14 cellular contexts compared by ENCODE assay signal in the genomic region with DNA sequence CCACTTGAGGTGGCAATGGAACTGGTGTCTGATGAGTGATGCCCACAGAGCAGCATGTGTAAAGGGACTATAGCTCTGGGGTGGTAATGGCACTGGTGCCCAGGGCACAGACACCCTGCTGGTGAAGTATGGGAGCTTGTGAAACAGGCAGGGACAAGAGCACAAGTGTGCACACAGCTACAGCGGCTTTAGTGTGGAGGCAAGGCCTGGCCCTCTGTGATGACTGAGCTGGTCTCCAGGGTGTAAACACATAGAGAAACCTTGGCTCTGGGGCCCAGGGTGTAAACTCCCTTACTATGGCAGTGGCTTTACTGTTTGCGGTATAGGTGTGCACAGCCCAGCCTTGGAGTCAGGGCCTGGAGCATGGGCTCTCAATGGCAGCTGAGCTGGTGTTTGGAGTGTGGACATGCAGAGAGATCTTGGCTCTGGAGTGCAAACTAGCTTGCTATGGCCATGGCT. TPM values are rescaled to one million over a fixed set of nuclear protein-coding genes. Genes with fewer than 3 reads are reported as not detected.
DNase-seq lines count a peak whose midpoint lies in the region; ATAC-seq and TF ChIP-seq lines count a peak whose summit lies in the region.
"Had no signal": no experiment of that assay in that cellular context is flagged by ENCODE, and none has a peak within 500 bp of the region (broad histone marks: within the 10 kb centered on the region; RNA-seq: fewer than 3 reads in every experiment).

No MANE protein-coding gene starts in this region.

- H2AK5ac ChIP-seq in H9 (ENCODE audit: insufficient read length, low read length): no peak overlapping the region

- no peaks in the 10 kb centered on the region for H3K9me3 Mint-ChIP-seq in CD8-positive, alpha-beta memory T cell
- no peaks in the 10 kb centered on the region; a peak in 1 of 5 replicates for H3K9me3 Mint-ChIP-seq in H9
- H3K9me3 Mint-ChIP-seq in activated T-helper 1 cell treated with anti-CD3 and anti-CD28 coated beads, Interleukin-12 subunit alpha, Interleukin-12 subunit beta, Interleukin-2, Interleukin-4 antibody, amounts not matched to agents 30 ng/mL and 10 ng/mL and 1 ng/mL, durations not matched to agents 14 hours and 24 hours and 36 hours: peaks cover 2% of the 10 kb centered on the region
- H3K9me3 Mint-ChIP-seq in naive thymus-derived CD4-positive, alpha-beta T cell: peaks cover 0 to 3% (median 0%) of the 10 kb centered on the region in 11 donors
- H3K9me3 Mint-ChIP-seq: activated B cell treated with CpG ODN at 0.5 μM for 24 hours had no signal

- H3K14ac ChIP-seq in H9 (ENCODE audit: insufficient read depth, low read length): no peak overlapping the region

- H3K23ac ChIP-seq in H9 (ENCODE audit: insufficient read length, low read depth, low read length): no peak overlapping the region

- intact Hi-C loops in activated T-helper 1 cell treated with anti-CD3 and anti-CD28 coated beads, Interleukin-12 subunit alpha, Interleukin-12 subunit beta, Interleukin-2, Interleukin-4 antibody, amounts not matched to agents 30 ng/mL and 10 ng/mL and 1 ng/mL, durations not matched to agents 14 hours and 24 hours and 36 hours (cut with micrococcal nuclease): loop anchor here (5.0 kb wide), 1 partner anchor 274 kb away; no protein-coding TSS in a partner anchor
- intact Hi-C loops in naive thymus-derived CD4-positive, alpha-beta T cell (cut with micrococcal nuclease): no loop called here

- no peaks in the 10 kb centered on the region for H3K27me3 Mint-ChIP-seq in CD8-positive, alpha-beta memory T cell
- H3K27me3 Mint-ChIP-seq in H9 (ENCODE audit: low read depth): no peaks in the 10 kb centered on the region
- no peaks in the 10 kb centered on the region for H3K27me3 Mint-ChIP-seq in activated T-helper 1 cell treated with anti-CD3 and anti-CD28 coated beads, Interleukin-12 subunit alpha, Interleukin-12 subunit beta, Interleukin-2, Interleukin-4 antibody, amounts not matched to agents 30 ng/mL and 10 ng/mL and 1 ng/mL, durations not matched to agents 14 hours and 24 hours and 36 hours (ENCODE audit: insufficient read depth)
- no peaks in the 10 kb centered on the region for H3K27me3 Mint-ChIP-seq in naive thymus-derived CD4-positive, alpha-beta T cell
- H3K27me3 Mint-ChIP-seq: activated B cell treated with CpG ODN at 0.5 μM for 24 hours had no signal

- H4K20me1 ChIP-seq in H9 (ENCODE audit: control insufficient read depth, insufficient read depth, insufficient read length) (no peaks in the 10 kb centered on the region), MM.1S (ENCODE audit: insufficient read depth, low read length) (no peaks in the 10 kb centered on the region)

- peaks cover 28 to 45% (median 37%) of the 10 kb centered on the region in 3 donors for H3K4me1 Mint-ChIP-seq in CD8-positive, alpha-beta memory T cell
- peaks cover 0 to 6% of the 10 kb centered on the region in 2 experiments; a peak in 2 of 4 replicates for H3K4me1 Mint-ChIP-seq in H9
- peaks cover 59% of the 10 kb centered on the region for H3K4me1 Mint-ChIP-seq in activated T-helper 1 cell treated with anti-CD3 and anti-CD28 coated beads, Interleukin-12 subunit alpha, Interleukin-12 subunit beta, Interleukin-2, Interleukin-4 antibody, amounts not matched to agents 30 ng/mL and 10 ng/mL and 1 ng/mL, durations not matched to agents 14 hours and 24 hours and 36 hours (ENCODE audit: low read depth)
- peaks cover 17 to 62% (median 54%) of the 10 kb centered on the region in 7 donors for H3K4me1 Mint-ChIP-seq in naive thymus-derived CD4-positive, alpha-beta T cell

- no peak overlapping the region for H3K4me3 ChIP-seq in CD8-positive, alpha-beta memory T cell (ENCODE audit: low read length)
- H3K4me3 ChIP-seq in naive thymus-derived CD4-positive, alpha-beta T cell (ENCODE audit: low read length): no peak overlapping the region
- H3K4me3 ChIP-seq in MM.1S (ENCODE audit: low read length): no peak overlapping the region
- H3K4me3 ChIP-seq: dorsolateral prefrontal cortex, thyroid gland had no signal

- H2BK15ac ChIP-seq in H9 (ENCODE audit: low read depth, low read length): no peak overlapping the region

- H3K18ac ChIP-seq in H9 (ENCODE audit: insufficient read length, low read depth, low read length): no peak overlapping the region

- H3T11ph ChIP-seq in H9 (ENCODE audit: low read length): no peak overlapping the region

- H3K27ac Mint-ChIP-seq in CD8-positive, alpha-beta memory T cell: peak overlapping the region in 7 of 8 donors; percentile 10 to 81 (median 35)
- peak overlapping the region; percentile 1 to 41 (median 32); a peak in 3 of 7 replicates for H3K27ac Mint-ChIP-seq in H9
- H3K27ac Mint-ChIP-seq in activated T-helper 1 cell treated with anti-CD3 and anti-CD28 coated beads, Interleukin-12 subunit alpha, Interleukin-12 subunit beta, Interleukin-2, Interleukin-4 antibody, amounts not matched to agents 30 ng/mL and 10 ng/mL and 1 ng/mL, durations not matched to agents 14 hours and 24 hours and 36 hours: peak overlapping the region; percentile 65
- H3K27ac Mint-ChIP-seq in naive thymus-derived CD4-positive, alpha-beta T cell: peak overlapping the region; percentile 49 to 91 (median 78)
- H3K27ac Mint-ChIP-seq: activated B cell treated with CpG ODN at 0.5 μM for 24 hours had no signal

- no peaks in the 10 kb centered on the region for H3F3A ChIP-seq in MM.1S (ENCODE audit: insufficient read depth, low read length)

- no CpG with 5 or more reads among the region's 2 CpGs for WGBS in H9 (ENCODE audit: extremely low coverage, insufficient read length, low lambda C conversion rate)

- H4K91ac ChIP-seq in H9 (ENCODE audit: insufficient read length, low read depth, low read length): no peak overlapping the region

- no peaks in the 10 kb centered on the region for H3K9me2 ChIP-seq in MM.1S (replicated peaks; ENCODE audit: insufficient read depth, low read length)

- H2AFZ ChIP-seq in H9 (ENCODE audit: low read length) (no peak overlapping the region), MM.1S (ENCODE audit: low read length) (no peak overlapping the region)

- POLR2A ChIA-PET in CD8-positive, alpha-beta memory T cell (lab: Charles Lee): interaction anchor here (0.5 kb wide), 1 partner anchor 13 kb away, joined by 4 read pairs; no protein-coding TSS in a partner anchor
- POLR2A ChIA-PET in naive thymus-derived CD4-positive, alpha-beta T cell (lab: Charles Lee): interaction anchor here (0.6 to 5.5 kb wide), 5 partner anchors 12 to 79 kb away, joined by 3 to 33 read pairs (median 5); partner anchors contain the start of gene TMEM123

- H3K9ac ChIP-seq in H9 (ENCODE audit: extremely low read depth, insufficient read length, low read length) (no peak overlapping the region), MM.1S (ENCODE audit: low read length) (no peak overlapping the region)

- no peaks in the 10 kb centered on the region for H3K9me3 ChIP-seq in CD8-positive, alpha-beta memory T cell (ENCODE audit: low read length)
- H3K9me3 ChIP-seq in H9 (ENCODE audit: control insufficient read depth, low read depth, low read length): no peaks in the 10 kb centered on the region
- H3K9me3 ChIP-seq in naive thymus-derived CD4-positive, alpha-beta T cell (ENCODE audit: control insufficient read depth in 2 of 3, low read length in 3 of 3): no peaks in the 10 kb centered on the region
- H3K9me3 ChIP-seq in MM.1S (replicated peaks; ENCODE audit: insufficient read depth, low read length): no peaks in the 10 kb centered on the region
- H3K9me3 ChIP-seq: thyroid gland had no signal

- H3K36me3 Mint-ChIP-seq in CD8-positive, alpha-beta memory T cell: peaks cover 0 to 73% (median 8%) of the 10 kb centered on the region in 3 donors
- H3K36me3 Mint-ChIP-seq in H9 (ENCODE audit: insufficient read depth in 1 of 3, low read depth in 3 of 3): peaks cover 3 to 15% (median 8%) of the 10 kb centered on the region in 3 experiments; a peak in 5 of 7 replicates
- peaks cover 42% of the 10 kb centered on the region for H3K36me3 Mint-ChIP-seq in activated T-helper 1 cell treated with anti-CD3 and anti-CD28 coated beads, Interleukin-12 subunit alpha, Interleukin-12 subunit beta, Interleukin-2, Interleukin-4 antibody, amounts not matched to agents 30 ng/mL and 10 ng/mL and 1 ng/mL, durations not matched to agents 14 hours and 24 hours and 36 hours (ENCODE audit: low read depth)
- H3K36me3 Mint-ChIP-seq in naive thymus-derived CD4-positive, alpha-beta T cell: peaks cover 2 to 48% (median 40%) of the 10 kb centered on the region in 5 donors

- H3K79me1 ChIP-seq in H9 (ENCODE audit: insufficient read depth, low read depth, low read length, poor library complexity, severe bottlenecking): no peaks in the 10 kb centered on the region

- H3K56ac ChIP-seq in H9 (ENCODE audit: insufficient read length, low read depth, low read length): no peak overlapping the region

- H3K4me3 Mint-ChIP-seq in CD8-positive, alpha-beta memory T cell: no peak overlapping the region
- H3K4me3 Mint-ChIP-seq in H9: no peak overlapping the region
- H3K4me3 Mint-ChIP-seq in activated T-helper 1 cell treated with anti-CD3 and anti-CD28 coated beads, Interleukin-12 subunit alpha, Interleukin-12 subunit beta, Interleukin-2, Interleukin-4 antibody, amounts not matched to agents 30 ng/mL and 10 ng/mL and 1 ng/mL, durations not matched to agents 14 hours and 24 hours and 36 hours: no peak overlapping the region
- H3K4me3 Mint-ChIP-seq in naive thymus-derived CD4-positive, alpha-beta T cell: no peak overlapping the region
- H3K4me3 Mint-ChIP-seq: activated B cell treated with CpG ODN at 0.5 μM for 24 hours had no signal

- H3K4ac ChIP-seq in H9 (ENCODE audit: low read depth, low read length): no peak overlapping the region

- no peak overlapping the region for H2BK12ac ChIP-seq in H9 (ENCODE audit: insufficient read length, low read depth, low read length)

- no peak for ATAC-seq in naive thymus-derived CD4-positive, alpha-beta T cell
- ATAC-seq: left cardiac atrium had no signal

- no peak overlapping the region for H3K4me2 ChIP-seq in H9 (ENCODE audit: insufficient read depth, insufficient read length, low read length)
- no peak overlapping the region for H3K4me2 ChIP-seq in MM.1S (ENCODE audit: low read depth, low read length)

- CTCF ChIA-PET in CD8-positive, alpha-beta memory T cell (lab: Charles Lee): interaction anchor here (1.3 to 5.4 kb wide), 8 partner anchors 17 to 220 kb away, joined by 3 to 40 read pairs (median 8); no protein-coding TSS in a partner anchor
- CTCF ChIA-PET in naive thymus-derived CD4-positive, alpha-beta T cell (lab: Charles Lee): interaction anchor here (0.9 to 2.5 kb wide), 14 partner anchors 8 to 107 kb away, joined by 3 to 11 read pairs (median 3); no protein-coding TSS in a partner anchor

- H3K79me2 ChIP-seq in H9 (ENCODE audit: insufficient read depth, low read length): no peaks in the 10 kb centered on the region
- no peaks in the 10 kb centered on the region for H3K79me2 ChIP-seq in MM.1S (ENCODE audit: low read length)

- H3K36me3 ChIP-seq in CD8-positive, alpha-beta memory T cell (ENCODE audit: insufficient read depth, low read length): peaks cover 14% of the 10 kb centered on the region
- H3K36me3 ChIP-seq in naive thymus-derived CD4-positive, alpha-beta T cell (ENCODE audit: control insufficient read depth in 2 of 3, insufficient read depth in 3 of 3, low read length in 3 of 3): peaks cover 0 to 40% (median 11%) of the 10 kb centered on the region in 3 experiments
- no peaks in the 10 kb centered on the region for H3K36me3 ChIP-seq in MM.1S (replicated peaks; ENCODE audit: insufficient read depth, low read length)

- no peak overlapping the region for H2BK20ac ChIP-seq in H9 (ENCODE audit: low read depth, low read length, poor library complexity, severe bottlenecking)

- no peak for DNase-seq in CD8-positive, alpha-beta memory T cell
- DNase-seq in H9: no peak
- no peak for DNase-seq in activated T-helper 1 cell treated with anti-CD3 and anti-CD28 coated beads, Interleukin-12 subunit alpha, Interleukin-12 subunit beta, Interleukin-2, Interleukin-4 antibody, amounts not matched to agents 30 ng/mL and 10 ng/mL and 1 ng/mL, durations not matched to agents 14 hours and 24 hours and 36 hours (ENCODE audit: low spot score)
- no peak for DNase-seq in naive thymus-derived CD4-positive, alpha-beta T cell
- DNase-seq in GDM1 (lab: John Stamatoyannopoulos, UW): no peak
- no peak for DNase-seq in MM.1S
- DNase-seq in NCI-H128 (lab: John Stamatoyannopoulos, UW; ENCODE audit: unreplicated experiment): no peak
- DNase-seq: activated B cell treated with CpG ODN at 0.5 μM for 24 hours, dorsolateral prefrontal cortex, EL, hippocampal formation, left cardiac atrium, thyroid gland had no signal

- no peak overlapping the region for H3K27ac ChIP-seq in CD8-positive, alpha-beta memory T cell (ENCODE audit: low read depth, low read length)
- H3K27ac ChIP-seq in H9 (ENCODE audit: insufficient read length, low read depth, low read length): no peak overlapping the region
- no peak overlapping the region for H3K27ac ChIP-seq in naive thymus-derived CD4-positive, alpha-beta T cell (ENCODE audit: low read depth, low read length)
- no peak overlapping the region for H3K27ac ChIP-seq in MM.1S (ENCODE audit: low read length)
- H3K27ac ChIP-seq: C4-2B had no signal

- H2BK5ac ChIP-seq in H9 (ENCODE audit: insufficient read length, low read length): no peak overlapping the region

- peaks cover 24% of the 10 kb centered on the region for H3K4me1 ChIP-seq in CD8-positive, alpha-beta memory T cell (ENCODE audit: insufficient read depth, low read length)
- no peaks in the 10 kb centered on the region for H3K4me1 ChIP-seq in H9 (ENCODE audit: insufficient read depth, low read length)
- peaks cover 0 to 26% of the 10 kb centered on the region in 2 donors for H3K4me1 ChIP-seq in naive thymus-derived CD4-positive, alpha-beta T cell (ENCODE audit: control insufficient read depth in 2 of 2, insufficient read depth in 2 of 2, low read length in 2 of 2)
- H3K4me1 ChIP-seq in MM.1S (ENCODE audit: low read length): no peaks in the 10 kb centered on the region

- H4K5ac ChIP-seq in H9 (ENCODE audit: insufficient read length, low read depth, low read length): no peak overlapping the region

- H3K23me2 ChIP-seq in H9 (ENCODE audit: insufficient read length, low read depth, low read length, poor library complexity, severe bottlenecking): no peaks in the 10 kb centered on the region

- TF ChIP-seq CTCF in H9 (conservative IDR thresholded peaks at IDR 0.05) (no peak), MM.1S (IDR thresholded peaks at IDR 0.05; ENCODE audit: low read length) (no peak)

- H2BK120ac ChIP-seq in H9 (ENCODE audit: low read depth, low read length, poor library complexity, severe bottlenecking): no peak overlapping the region

- no peak overlapping the region for H4K8ac ChIP-seq in H9 (replicated peaks; ENCODE audit: insufficient read length, low read depth, low read length)

- H3K27me3 ChIP-seq in CD8-positive, alpha-beta memory T cell (ENCODE audit: insufficient read depth, low read length, poor library complexity, severe bottlenecking): no peaks in the 10 kb centered on the region
- H3K27me3 ChIP-seq in H9 (ENCODE audit: insufficient read depth, low read length): no peaks in the 10 kb centered on the region
- no peaks in the 10 kb centered on the region for H3K27me3 ChIP-seq in naive thymus-derived CD4-positive, alpha-beta T cell (ENCODE audit: control insufficient read depth in 2 of 2, insufficient read depth in 2 of 2, low read length in 2 of 2)
- no peaks in the 10 kb centered on the region for H3K27me3 ChIP-seq in MM.1S (replicated peaks; ENCODE audit: insufficient read depth, low read length)
- H3K27me3 ChIP-seq: dorsolateral prefrontal cortex, thyroid gland had no signal

RNA-seq across cellular contexts. Expression of gene BIRC2, which starts 46.3 kb away (rescaled TPM):
- 10 to 100 TPM; 40.3 to 42.8 TPM for total RNA-seq in CD8-positive, alpha-beta memory T cell
- 35.2 TPM for polyA plus RNA-seq in CD8-positive, alpha-beta memory T cell
- 28.2 and 29.1 TPM in 2 replicates for total RNA-seq in H9 (2021)
- total RNA-seq in activated T-helper 1 cell treated with anti-CD3 and anti-CD28 coated beads, Interleukin-12 subunit alpha, Interleukin-12 subunit beta, Interleukin-2, Interleukin-4 antibody, amounts not matched to agents 30 ng/mL and 10 ng/mL and 1 ng/mL, durations not matched to agents 14 hours and 24 hours and 36 hours: 30.6 and 33.3 TPM in 2 replicates
- total RNA-seq in naive thymus-derived CD4-positive, alpha-beta T cell: 100 to 1,000 TPM in 1 of 5 experiments, 10 to 100 TPM in 4; 37.5 to 103 (median 72.0) TPM
- polyA plus RNA-seq in naive thymus-derived CD4-positive, alpha-beta T cell: 10 to 100 TPM; 35.2 to 42.8 TPM

RNA-seq across cellular contexts. Expression of gene TMEM123, which starts 59.3 kb away (rescaled TPM):
- total RNA-seq in CD8-positive, alpha-beta memory T cell: 100 to 1,000 TPM; 257 to 259 TPM
- polyA plus RNA-seq in CD8-positive, alpha-beta memory T cell: 491 TPM
- 76.7 and 77.8 TPM in 2 replicates for total RNA-seq in H9 (2021)
- 206 and 231 TPM in 2 replicates for total RNA-seq in activated T-helper 1 cell treated with anti-CD3 and anti-CD28 coated beads, Interleukin-12 subunit alpha, Interleukin-12 subunit beta, Interleukin-2, Interleukin-4 antibody, amounts not matched to agents 30 ng/mL and 10 ng/mL and 1 ng/mL, durations not matched to agents 14 hours and 24 hours and 36 hours
- 100 to 1,000 TPM; 270 to 495 (median 437) TPM for total RNA-seq in naive thymus-derived CD4-positive, alpha-beta T cell
- 100 to 1,000 TPM; 811 to 922 TPM for polyA plus RNA-seq in naive thymus-derived CD4-positive, alpha-beta T cell
